ENCODE assay signal across 8 cellular contexts in genomic region chr3:130893240-130894129, GRCh38. TPM values are rescaled to one million over a fixed set of nuclear protein-coding genes. Genes with fewer than 3 reads are reported as not detected.
DNase-seq lines count a peak whose midpoint lies in the region; TF ChIP-seq lines count a peak whose summit lies in the region.

Gene ATP2C1, plus strand, starts transcription at chr3:130894084. Its CDS starts 686 bp downstream, at chr3:130894770.

- H3K4me3 Mint-ChIP-seq in nephron, result peak within 1 kb of the TSS; percentile 89 to 99 (median 94)
- H3K4me3 Mint-ChIP-seq in stimulated activated naive CD8-positive, alpha-beta T cell treated with anti-CD3 and anti-CD28 coated beads, Interleukin-15, Interleukin-2, amounts not matched to agents 100 ng/mL and 50 ng/mL, for 24 hours, result peak within 1 kb of the TSS; percentile 93

- peak; percentile 96 for DNase-seq in ELR (ENCODE audit: low read depth)
- peak; percentile 93 for DNase-seq in H7
- peak; percentile 85 for DNase-seq in activated effector memory CD4-positive, alpha-beta T cell treated with Interleukin-2 at 50 U/mL for 16 hours
- peak; percentile 94 for DNase-seq in fibroblast of the aortic adventitia (ENCODE audit: low read depth)

- H3K9me2 ChIP-seq in Loucy (replicated peaks; ENCODE audit: low read depth, low read length), result no peaks in the 10 kb centered on the region

- peak within 1 kb of the TSS; percentile 91 for H3K4me3 ChIP-seq in H7 (ENCODE audit: insufficient read depth, low read depth, low read length)
- peak within 1 kb of the TSS; percentile 92 for H3K4me3 ChIP-seq in Loucy (ENCODE audit: low read length, poor library complexity, severe bottlenecking)
- H3K4me3 ChIP-seq in fibroblast of the aortic adventitia (ENCODE audit: low read depth, low read length), result peak within 1 kb of the TSS; percentile 91

- no peaks in the 10 kb centered on the region for H3K36me3 Mint-ChIP-seq in nephron (ENCODE audit: low read depth)
- H3K36me3 Mint-ChIP-seq in stimulated activated naive CD8-positive, alpha-beta T cell treated with anti-CD3 and anti-CD28 coated beads, Interleukin-15, Interleukin-2, amounts not matched to agents 100 ng/mL and 50 ng/mL, for 24 hours (ENCODE audit: low read depth), result peaks cover 5% of the 10 kb centered on the region

- TF ChIP-seq CTCF in Loucy (conservative IDR thresholded peaks at IDR 0.05; ENCODE audit: low read length), result 0 out of 2 replicates have a peak, but pooled peaks have one; percentile 27
- no peak for TF ChIP-seq CTCF in fibroblast of the aortic adventitia (IDR thresholded peaks at IDR 0.05; ENCODE audit: insufficient read depth, low read length)
- peak; percentile 7 to 58 (median 28) for TF ChIP-seq CTCF in nephron (IDR thresholded peaks at IDR 0.05; ENCODE audit: unreplicated experiment in 3 of 3)

- H3K9ac ChIP-seq in Loucy (ENCODE audit: low read depth, low read length, poor library complexity, severe bottlenecking), result peak within 1 kb of the TSS; percentile 90

- peak; percentile 94 for TF ChIP-seq POLR2A in Raji (IDR thresholded peaks at IDR 0.05; ENCODE audit: insufficient read depth, low read depth, low read length)

- no peaks in the 10 kb centered on the region for H3K36me3 ChIP-seq in H7 (replicated peaks; ENCODE audit: control insufficient read depth, insufficient read depth, low read length)
- H3K36me3 ChIP-seq in Loucy (ENCODE audit: insufficient read depth, low read length), result no peaks in the 10 kb centered on the region

- H4K20me1 ChIP-seq in Loucy (ENCODE audit: insufficient read depth, low read length, poor library complexity, severe bottlenecking), result peaks cover 45% of the 10 kb centered on the region

- H3K4me1 Mint-ChIP-seq in nephron, result peaks cover 36% of the 10 kb centered on the region
- H3K4me1 Mint-ChIP-seq in stimulated activated naive CD8-positive, alpha-beta T cell treated with anti-CD3 and anti-CD28 coated beads, Interleukin-15, Interleukin-2, amounts not matched to agents 100 ng/mL and 50 ng/mL, for 24 hours (ENCODE audit: low read depth), result peaks cover 42% of the 10 kb centered on the region

- no peaks in the 10 kb centered on the region for H3F3A ChIP-seq in Loucy (ENCODE audit: low read depth)

- H3K4me1 ChIP-seq in Loucy (ENCODE audit: insufficient read depth, low read length, poor library complexity, severe bottlenecking), result peaks cover 48% of the 10 kb centered on the region

- peak within 1 kb of the TSS; percentile 87 for H3K4me2 ChIP-seq in Loucy (ENCODE audit: low read depth, low read length, poor library complexity, severe bottlenecking)

- peaks cover 96% of the 10 kb centered on the region for H3K79me2 ChIP-seq in Loucy (ENCODE audit: insufficient read depth, low read length)

- no peaks in the 10 kb centered on the region for H3K9me3 Mint-ChIP-seq in nephron
- no peaks in the 10 kb centered on the region for H3K9me3 Mint-ChIP-seq in stimulated activated naive CD8-positive, alpha-beta T cell treated with anti-CD3 and anti-CD28 coated beads, Interleukin-15, Interleukin-2, amounts not matched to agents 100 ng/mL and 50 ng/mL, for 24 hours

- H3K27ac Mint-ChIP-seq in nephron, result peak within 1 kb of the TSS; percentile 99 to 100 (median 99)
- H3K27ac Mint-ChIP-seq in stimulated activated naive CD8-positive, alpha-beta T cell treated with anti-CD3 and anti-CD28 coated beads, Interleukin-15, Interleukin-2, amounts not matched to agents 100 ng/mL and 50 ng/mL, for 24 hours, result peak within 1 kb of the TSS; percentile 98

- H3K27me3 ChIP-seq in H7 (ENCODE audit: control insufficient read depth, insufficient read depth, low read length) (no peaks in the 10 kb centered on the region), Loucy (ENCODE audit: insufficient read depth, low read length, poor library complexity, severe bottlenecking) (no peaks in the 10 kb centered on the region)

- H2AFZ ChIP-seq in Loucy (ENCODE audit: low read length), result peak within 1 kb of the TSS; percentile 87

- no peaks in the 10 kb centered on the region for H3K27me3 Mint-ChIP-seq in nephron (ENCODE audit: low read depth)
- no peaks in the 10 kb centered on the region for H3K27me3 Mint-ChIP-seq in stimulated activated naive CD8-positive, alpha-beta T cell treated with anti-CD3 and anti-CD28 coated beads, Interleukin-15, Interleukin-2, amounts not matched to agents 100 ng/mL and 50 ng/mL, for 24 hours

- H3K9me3 ChIP-seq in Loucy (ENCODE audit: insufficient read depth, low read depth, low read length), result no peaks in the 10 kb centered on the region

RNA-seq across cellular contexts. Expression of gene ATP2C1, which starts in this region (rescaled TPM):
- 32.4 and 39.4 TPM in 2 replicates for total RNA-seq in H7 (2014; rRNA removed; shearing (Covaris generic))
- 73.2 and 106 TPM in 2 replicates for total RNA-seq in fibroblast of the aortic adventitia (ENCODE audit: low replicate concordance)

Comparison
In these comparisons a context has a peak if more than half of its experiments do, and no peak if none do; other contexts are left out.
1. Peak in every context shown above with its lines: DNase-seq and H3K4me3 ChIP-seq.